Comparison of ENCODE assay signal across 8 cellular contexts in the genomic region with DNA sequence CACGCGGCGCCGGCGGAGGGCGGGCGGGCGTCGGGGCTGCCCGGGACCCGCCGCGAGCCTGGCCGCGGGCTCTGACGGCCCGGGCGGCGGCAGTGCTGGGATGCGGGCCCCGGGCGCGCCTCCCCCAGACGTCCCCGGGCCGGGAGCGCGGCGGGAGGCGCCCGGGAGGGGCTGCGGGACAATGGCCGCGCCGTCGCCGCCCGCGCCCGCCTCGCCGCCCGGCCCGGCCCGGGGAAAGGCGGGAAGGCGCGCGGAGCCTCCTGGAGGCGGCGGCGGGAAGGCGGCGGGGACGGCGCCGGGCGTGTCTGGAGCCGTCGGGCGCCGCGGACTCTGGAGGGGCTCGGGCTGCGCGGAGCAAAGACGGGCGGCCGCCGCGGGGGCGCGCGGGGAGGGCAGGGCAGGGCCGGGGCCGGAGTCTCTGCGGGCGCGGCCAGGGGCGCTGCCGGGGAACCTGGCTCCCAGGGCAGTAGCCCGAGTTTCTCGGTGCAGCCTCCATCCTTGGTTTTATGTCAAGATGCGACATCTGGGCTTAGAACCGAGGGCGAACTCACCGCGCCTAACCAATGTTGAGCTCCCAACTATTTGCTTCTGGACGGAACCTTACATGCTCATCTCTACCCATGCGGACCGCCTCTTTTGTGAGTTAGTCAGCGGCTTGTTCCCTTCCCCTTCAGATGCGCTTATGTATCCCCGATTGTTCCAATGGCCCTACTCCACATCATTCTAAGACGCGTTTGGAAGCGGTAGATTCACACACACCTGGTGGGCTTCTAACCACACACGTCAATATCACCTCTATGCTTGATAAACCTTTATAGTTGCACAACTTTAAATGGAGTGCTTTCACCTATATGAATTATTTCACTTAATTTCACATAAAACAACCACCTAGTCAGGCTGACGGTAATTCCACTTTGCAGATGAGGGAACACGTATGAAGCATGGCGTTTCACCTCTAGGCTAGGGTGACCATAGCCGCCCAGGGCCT. TPM values are rescaled to one million over a fixed set of nuclear protein-coding genes. Genes with fewer than 3 reads are reported as not detected.
DNase-seq lines count a peak whose midpoint lies in the region; ATAC-seq and TF ChIP-seq lines count a peak whose summit lies in the region.

No MANE protein-coding gene starts in this region.

- ATAC-seq in DND-41 (ENCODE audit: insufficient read depth, low read depth) (peak; percentile 72), T-helper 17 cell (peak; percentile 39), left lung (peak; percentile 66), GM21390 (IDR thresholded peaks at IDR 0.05; ENCODE audit: unreplicated experiment) (no peak), GM19351 (IDR thresholded peaks at IDR 0.05; ENCODE audit: unreplicated experiment) (no peak)

- no peak for TF ChIP-seq CTCF in DND-41 (IDR thresholded peaks at IDR 0.05; ENCODE audit: borderline replicate concordance, extremely low read depth, low read length, poor library complexity, severe bottlenecking)
- TF ChIP-seq CTCF in left lung (IDR thresholded peaks at IDR 0.05): no peak

- H3K9me3 Mint-ChIP-seq in stimulated activated naive CD8-positive, alpha-beta T cell treated with anti-CD3 and anti-CD28 coated beads, Interleukin-15, Interleukin-2, amounts not matched to agents 100 ng/mL and 50 ng/mL, for 24 hours: no peaks in the 10 kb centered on the region

- H3K27ac ChIP-seq in DND-41 (ENCODE audit: low read length): no peak overlapping the region
- peak overlapping the region in 1 of 2 donors; percentile 69 for H3K27ac ChIP-seq in left lung

- H3K36me3 ChIP-seq in DND-41 (ENCODE audit: insufficient read depth, low read length) (no peaks in the 10 kb centered on the region), left lung (no peaks in the 10 kb centered on the region)

- peak overlapping the region; percentile 75 for H2AFZ ChIP-seq in DND-41 (ENCODE audit: low read depth, low read length)

- H3K4me1 ChIP-seq in DND-41 (ENCODE audit: insufficient read depth, low read length) (peaks cover 16% of the 10 kb centered on the region), left lung (peaks cover 0 to 26% of the 10 kb centered on the region in 2 donors)

- H3K4me3 ChIP-seq in DND-41 (ENCODE audit: low read depth in 1 of 2, low read length in 2 of 2): peak overlapping the region in 1 of 2 experiments; percentile 61; a peak in 3 of 4 replicates
- H3K4me3 ChIP-seq in left lung: peak overlapping the region; percentile 43 to 54

- peak overlapping the region; percentile 93 for H3K4me3 Mint-ChIP-seq in T-helper 17 cell
- H3K4me3 Mint-ChIP-seq in stimulated activated naive CD8-positive, alpha-beta T cell treated with anti-CD3 and anti-CD28 coated beads, Interleukin-15, Interleukin-2, amounts not matched to agents 100 ng/mL and 50 ng/mL, for 24 hours: peak overlapping the region; percentile 81

- no peaks in the 10 kb centered on the region for H3K79me2 ChIP-seq in DND-41 (ENCODE audit: insufficient read depth, low read length)

- H3K9ac ChIP-seq in DND-41 (ENCODE audit: low read depth, low read length): peak overlapping the region; percentile 50

- H4K20me1 ChIP-seq in DND-41 (ENCODE audit: insufficient read depth, low read length): no peaks in the 10 kb centered on the region

- intact Hi-C loops in left lung (cut with DNase I): no loop called here

- peaks cover 8% of the 10 kb centered on the region for H3K36me3 Mint-ChIP-seq in T-helper 17 cell (ENCODE audit: low read depth)
- H3K36me3 Mint-ChIP-seq in stimulated activated naive CD8-positive, alpha-beta T cell treated with anti-CD3 and anti-CD28 coated beads, Interleukin-15, Interleukin-2, amounts not matched to agents 100 ng/mL and 50 ng/mL, for 24 hours (ENCODE audit: low read depth): no peaks in the 10 kb centered on the region

- DNase-seq in DND-41: peak; percentile 17
- peak; percentile 42 for DNase-seq in HuH-7.5 (ENCODE audit: low spot score)
- DNase-seq in T-helper 17 cell: peak in 1 of 3 donors; percentile 9
- peak; percentile 72 for DNase-seq in ecto neural progenitor cell (ENCODE audit: low spot score)
- DNase-seq in left lung: peak; percentile 33 to 80

- H3K27me3 ChIP-seq in DND-41 (ENCODE audit: insufficient read depth, low read length, poor library complexity): peaks cover 42% of the 10 kb centered on the region
- peaks cover 0 to 33% of the 10 kb centered on the region in 2 donors for H3K27me3 ChIP-seq in left lung

- peaks cover 70% of the 10 kb centered on the region for H3K27me3 Mint-ChIP-seq in T-helper 17 cell
- peaks cover 72% of the 10 kb centered on the region for H3K27me3 Mint-ChIP-seq in stimulated activated naive CD8-positive, alpha-beta T cell treated with anti-CD3 and anti-CD28 coated beads, Interleukin-15, Interleukin-2, amounts not matched to agents 100 ng/mL and 50 ng/mL, for 24 hours

- no peak overlapping the region for H3K27ac Mint-ChIP-seq in T-helper 17 cell
- peak overlapping the region; percentile 14 for H3K27ac Mint-ChIP-seq in stimulated activated naive CD8-positive, alpha-beta T cell treated with anti-CD3 and anti-CD28 coated beads, Interleukin-15, Interleukin-2, amounts not matched to agents 100 ng/mL and 50 ng/mL, for 24 hours

- peak overlapping the region; percentile 71 for H3K4me2 ChIP-seq in DND-41 (ENCODE audit: insufficient read depth, low read length)

- peaks cover 20% of the 10 kb centered on the region for H3K4me1 Mint-ChIP-seq in T-helper 17 cell
- H3K4me1 Mint-ChIP-seq in stimulated activated naive CD8-positive, alpha-beta T cell treated with anti-CD3 and anti-CD28 coated beads, Interleukin-15, Interleukin-2, amounts not matched to agents 100 ng/mL and 50 ng/mL, for 24 hours (ENCODE audit: low read depth): peaks cover 5% of the 10 kb centered on the region

- no peaks in the 10 kb centered on the region for H3K9me3 ChIP-seq in DND-41 (ENCODE audit: insufficient read depth, low read length, severe bottlenecking)
- H3K9me3 ChIP-seq in T-helper 17 cell (ENCODE audit: control insufficient read depth, low read length, poor library complexity, severe bottlenecking): no peaks in the 10 kb centered on the region
- no peaks in the 10 kb centered on the region for H3K9me3 ChIP-seq in left lung

RNA-seq across cellular contexts. Expression of a gene that starts 0.7 kb away (rescaled TPM):
- total RNA-seq in T-helper 17 cell (not detected), left lung (1 to 10 TPM; 8.6 to 9.8 TPM)

Comparison
In these comparisons a context has a peak if more than half of its experiments do, and no peak if none do; other contexts are left out.
1. ATAC-seq: peak in DND-41 (single experiment), T-helper 17 cell (single experiment) and left lung (single experiment); none in GM21390 (single experiment) and GM19351 (single experiment).
2. RNA of a gene that starts 0.7 kb away (total RNA-seq): 8.6 to 9.8 TPM in left lung; not detected in T-helper 17 cell; every median in the first group is over 4 times any median in the second.